In genomic region chr3:122786067-122786466, GRCh38 we compare ENCODE assay signal across 12 cellular contexts. TPM values are rescaled to one million over a fixed set of nuclear protein-coding genes. Genes with fewer than 3 reads are reported as not detected.
DNase-seq lines count a peak whose midpoint lies in the region; ATAC-seq and TF ChIP-seq lines count a peak whose summit lies in the region.
"Had no signal": no experiment of that assay in that cellular context is flagged by ENCODE, and none has a peak within 500 bp of the region (broad histone marks: within the 10 kb centered on the region; RNA-seq: fewer than 3 reads in every experiment).

No MANE protein-coding gene starts in this region.

- in situ Hi-C loops in gastrocnemius medialis (cut with MboI; ENCODE audit: low sequenced_read_pairs in 4 of 4), result loop anchor here in 1 of 4 donors (25.0 kb wide), 1 partner anchor 399 kb away; the partner anchor contains the start of genes FAM162A and MIX23

- no peaks in the 10 kb centered on the region for H3K27me3 ChIP-seq in gastrocnemius medialis
- no peaks in the 10 kb centered on the region for H3K27me3 ChIP-seq in Peyer's patch

- no peak overlapping the region for H3K4me3 ChIP-seq in epithelial cell of esophagus (ENCODE audit: low read length)
- no peak overlapping the region for H3K4me3 ChIP-seq in gastrocnemius medialis
- no peak overlapping the region for H3K4me3 ChIP-seq in Peyer's patch
- H3K4me3 ChIP-seq: left ventricle myocardium inferior had no signal

- TF ChIP-seq CTCF in epithelial cell of esophagus (IDR thresholded peaks at IDR 0.05; ENCODE audit: insufficient read depth, low read depth, low read length, missing control alignments) (no peak), gastrocnemius medialis (IDR thresholded peaks at IDR 0.05 in 4 of 5, conservative IDR thresholded peaks at IDR 0.05 in 1 of 5) (no peak), Peyer's patch (IDR thresholded peaks at IDR 0.05) (no peak)

- intact Hi-C loops in gastrocnemius medialis (cut with DNase I; ENCODE audit: low total_unique reads), result no loop called here

- ATAC-seq in activated CD4-positive, CD25-positive, alpha-beta regulatory T cell treated with anti-CD3 and anti-CD28 coated beads, Interleukin-2, amount 50 U/mL, for 24 hours, result peak; percentile 58 to 86
- ATAC-seq in gastrocnemius medialis (no peak), HG03108 (IDR thresholded peaks at IDR 0.05; ENCODE audit: unreplicated experiment) (no peak)

- H3K9me3 ChIP-seq in gastrocnemius medialis (no peaks in the 10 kb centered on the region), Peyer's patch (no peaks in the 10 kb centered on the region)
- H3K9me3 ChIP-seq: left ventricle myocardium inferior had no signal

- H3K27ac ChIP-seq in gastrocnemius medialis, result peak overlapping the region; percentile 18 to 66 (median 52)
- no peak overlapping the region for H3K27ac ChIP-seq in Peyer's patch
- H3K27ac ChIP-seq: 22Rv1, left ventricle myocardium inferior had no signal

- no peak for DNase-seq in activated CD4-positive, CD25-positive, alpha-beta regulatory T cell treated with anti-CD3 and anti-CD28 coated beads, Interleukin-2, amount 50 U/mL, for 72 hours
- DNase-seq in M059J (ENCODE audit: low read depth) (peak; percentile 81), epithelial cell of esophagus (ENCODE audit: low read depth) (peak; percentile 74), gastrocnemius medialis (no peak), Peyer's patch (no peak), NCI-H1436 treated with DMSO at 0.1 percent for 48 hours (lab: John Stamatoyannopoulos, UW) (no peak)
- DNase-seq: left ventricle myocardium inferior, NCI-H774, SW 1271 had no signal

- H3K36me3 ChIP-seq in gastrocnemius medialis (no peaks in the 10 kb centered on the region), Peyer's patch (no peaks in the 10 kb centered on the region)

- no peak for TF ChIP-seq POLR2A in gastrocnemius medialis (IDR thresholded peaks at IDR 0.05)
- no peak for TF ChIP-seq POLR2A in Peyer's patch (IDR thresholded peaks at IDR 0.05)

- peaks cover 44 to 50% of the 10 kb centered on the region in 2 donors for H3K4me1 ChIP-seq in gastrocnemius medialis
- H3K4me1 ChIP-seq in Peyer's patch, result peaks cover 0 to 6% (median 0%) of the 10 kb centered on the region in 4 donors
- H3K4me1 ChIP-seq: left ventricle myocardium inferior had no signal

RNA-seq across cellular contexts. Expression of gene HSPBAP1, which starts 7.6 kb away (rescaled TPM):
- 5.5 and 7.7 TPM in 2 replicates for total RNA-seq in M059J (2014; rRNA removed; shearing (Covaris generic))
- total RNA-seq in gastrocnemius medialis (10 to 100 TPM; 14.5 to 30.7 (median 17.0) TPM), Peyer's patch (10 to 100 TPM in 3 of 4 donors, 1 to 10 TPM in 1; 10.0 to 28.1 (median 12.9) TPM)

RNA-seq across cellular contexts. Expression of gene SLC49A4, which starts 8.8 kb away (rescaled TPM):
- total RNA-seq in M059J (2014; rRNA removed; shearing (Covaris generic)), result 30.3 and 38.0 TPM in 2 replicates
- 10 to 100 TPM; 29.0 to 81.7 (median 44.8) TPM for total RNA-seq in gastrocnemius medialis
- 10 to 100 TPM in 3 of 4 donors, 1 to 10 TPM in 1; 3.3 to 29.4 (median 13.0) TPM for total RNA-seq in Peyer's patch

Comparison
In these comparisons a context has a peak if more than half of its experiments do, and no peak if none do; other contexts are left out.
1. ATAC-seq: peak in activated CD4-positive, CD25-positive, alpha-beta regulatory T cell treated with anti-CD3 and anti-CD28 coated beads, Interleukin-2, amount 50 U/mL, for 24 hours (2 of 2); none in gastrocnemius medialis (0 of 2) and HG03108 (single experiment).
2. DNase-seq: peak in M059J (single experiment) and epithelial cell of esophagus (single experiment); none in activated CD4-positive, CD25-positive, alpha-beta regulatory T cell treated with anti-CD3 and anti-CD28 coated beads, Interleukin-2, amount 50 U/mL, for 72 hours (single experiment), gastrocnemius medialis (0 of 2), Peyer's patch (0 of 3) and NCI-H1436 treated with DMSO at 0.1 percent for 48 hours (single experiment).
3. H3K27ac ChIP-seq: peak in gastrocnemius medialis (4 of 4); none in Peyer's patch (0 of 4).